8 cellular contexts compared by ENCODE assay signal in genomic region chr11:85627332-85627997, GRCh38. TPM values are rescaled to one million over a fixed set of nuclear protein-coding genes. Genes with fewer than 3 reads are reported as not detected.
DNase-seq lines count a peak whose midpoint lies in the region; ATAC-seq and TF ChIP-seq lines count a peak whose summit lies in the region.

Gene DLG2 (minus strand): TSS chr11:85627344.

- in situ Hi-C loops in G401 (cut with HindIII; ENCODE audit: low sequenced_read_pairs) = no loop called here

- H3K9me3 ChIP-seq in SU-DHL-6 (ENCODE audit: insufficient read depth, low read length) (no peaks in the 10 kb centered on the region), duodenal mucosa (ENCODE audit: control insufficient read depth in 1 of 2, low read length in 2 of 2) (no peaks in the 10 kb centered on the region), suprapubic skin (no peaks in the 10 kb centered on the region)

- WGBS in lower leg skin, 2 donors = 0 to 1% methylated on average over 23 of the region's 23 CpGs
- under 1% methylated on average over 23 of the region's 23 CpGs for WGBS in suprapubic skin

- no peak for TF ChIP-seq EP300 in suprapubic skin (IDR thresholded peaks at IDR 0.05)

- H3K4me3 ChIP-seq in SU-DHL-6 (ENCODE audit: insufficient read depth, low read length, poor library complexity, severe bottlenecking) (peak within 1 kb of the TSS; percentile 72), duodenal mucosa (ENCODE audit: low read depth in 1 of 2, low read length in 2 of 2) (peak within 1 kb of the TSS; percentile 87 to 93), lower leg skin (ENCODE audit: low read depth, poor library complexity, severe bottlenecking) (peak within 1 kb of the TSS; percentile 77), suprapubic skin (peak within 1 kb of the TSS; percentile 81)

- H4K20me1 ChIP-seq in SU-DHL-6 (ENCODE audit: low read depth, low read length) = no peaks in the 10 kb centered on the region

- TF ChIP-seq POLR2A in lower leg skin (IDR thresholded peaks at IDR 0.05) (no peak), suprapubic skin (IDR thresholded peaks at IDR 0.05) (no peak)

- peaks cover 39% of the 10 kb centered on the region for H3K79me2 ChIP-seq in SU-DHL-6 (ENCODE audit: insufficient read depth, low read length)

- H3K9me2 ChIP-seq in SU-DHL-6 (replicated peaks; ENCODE audit: insufficient read depth, low read length) = no peaks in the 10 kb centered on the region

- TF ChIP-seq CTCF in SU-DHL-6 (IDR thresholded peaks at IDR 0.05; ENCODE audit: insufficient read depth, low read length, poor library complexity, severe bottlenecking) (no peak), lower leg skin (IDR thresholded peaks at IDR 0.05) (no peak), suprapubic skin (IDR thresholded peaks at IDR 0.05) (no peak)

- DNase-seq in G401 (ENCODE audit: low spot score) = peak; percentile 84
- DNase-seq in lower leg skin (ENCODE audit: low spot score in 2 of 2) = no peak
- no peak for DNase-seq in suprapubic skin (ENCODE audit: low spot score in 2 of 2)
- no peak for DNase-seq in activated CD4-positive, CD25-positive, alpha-beta regulatory T cell (lab: John Stamatoyannopoulos, UW)
- DNase-seq in GOT3 (lab: John Stamatoyannopoulos, UW) = no peak

- H3K27me3 ChIP-seq in SU-DHL-6 (ENCODE audit: low read length) (no peaks in the 10 kb centered on the region), duodenal mucosa (ENCODE audit: control insufficient read depth in 1 of 2, insufficient read depth in 2 of 2, low read length in 2 of 2) (no peaks in the 10 kb centered on the region), suprapubic skin (no peaks in the 10 kb centered on the region)

- peak; percentile 2 for ATAC-seq in HG02852 (IDR thresholded peaks at IDR 0.05; ENCODE audit: unreplicated experiment)

- intact Hi-C loops in lower leg skin (cut with DNase I; ENCODE audit: low total_unique reads) = no loop called here

- peak within 1 kb of the TSS; percentile 93 for H2AFZ ChIP-seq in SU-DHL-6 (ENCODE audit: low read depth, low read length, severe bottlenecking)

- H3K9ac ChIP-seq in SU-DHL-6 (ENCODE audit: low read length) (peak within 1 kb of the TSS; percentile 72), duodenal mucosa (ENCODE audit: low read depth in 1 of 2, low read length in 2 of 2) (peak within 1 kb of the TSS; percentile 85 to 90)

- peak within 1 kb of the TSS; percentile 91 for H3K4me2 ChIP-seq in SU-DHL-6 (ENCODE audit: low read depth, low read length, poor library complexity, severe bottlenecking)

- no peaks in the 10 kb centered on the region for H3F3A ChIP-seq in SU-DHL-6 (ENCODE audit: insufficient read depth)

- H3K4me1 ChIP-seq in duodenal mucosa (ENCODE audit: control insufficient read depth in 1 of 2, insufficient read depth in 2 of 2, low read length in 2 of 2) (peaks cover 11 to 12% of the 10 kb centered on the region in 2 donors), suprapubic skin (peaks cover 27% of the 10 kb centered on the region)

- H3K36me3 ChIP-seq in SU-DHL-6 (ENCODE audit: low read length) (peaks cover 17% of the 10 kb centered on the region; the same call in 1 of the 2 replicates), duodenal mucosa (ENCODE audit: control insufficient read depth in 1 of 2, insufficient read depth in 2 of 2, low read length in 2 of 2) (peaks cover 0 to 6% of the 10 kb centered on the region in 2 donors), suprapubic skin (peaks cover 8% of the 10 kb centered on the region)

- peak within 1 kb of the TSS; percentile 8; the same call in 1 of the 2 replicates for H3K27ac ChIP-seq in SU-DHL-6 (ENCODE audit: low read depth, low read length)
- peak within 1 kb of the TSS; percentile 91 for H3K27ac ChIP-seq in duodenal mucosa (ENCODE audit: low read depth, low read length)
- peak within 1 kb of the TSS; percentile 90 for H3K27ac ChIP-seq in suprapubic skin

RNA-seq across cellular contexts. Expression of gene DLG2, which starts in this region (rescaled TPM):
- 3.8 and 6.6 TPM in 2 replicates for total RNA-seq in G401 (2014; rRNA removed; shearing (Covaris generic))
- 10 to 100 TPM; 37.6 to 68.3 (median 46.0) TPM for total RNA-seq in lower leg skin
- 10 to 100 TPM; 37.9 to 71.5 (median 44.9) TPM for total RNA-seq in suprapubic skin

Comparison
In these comparisons a context has a peak if more than half of its experiments do, and no peak if none do; other contexts are left out.
1. H3K27ac ChIP-seq: peak in every context shown above with its lines; median percentile 91 in duodenal mucosa; 90 in suprapubic skin; 8 in SU-DHL-6.